ENCODE assay signal across 20 cellular contexts in genomic region chr10:56357018-56357417, GRCh38.
"Had no signal": no experiment of that assay in that cellular context is flagged by ENCODE, and none has a peak within 500 bp of the region (broad histone marks: within the 10 kb centered on the region; RNA-seq: fewer than 3 reads in every experiment).

No MANE protein-coding gene starts in this region.

- H3K4me1 ChIP-seq: foreskin keratinocyte, psoas muscle had no signal

- H3K27ac ChIP-seq: coronary artery, foreskin keratinocyte, psoas muscle, stomach had no signal

- ATAC-seq: foreskin keratinocyte, psoas muscle, sciatic nerve had no signal

- DNase-seq: effector CD4-positive, alpha-beta T cell; endodermal cell; erythroblast; foreskin keratinocyte; head of caudate nucleus; hippocampal formation; kidney glomerular epithelial cell; mesendoderm; naive B cell; nephron progenitor cell; psoas muscle; retina; stimulated activated CD4-positive, alpha-beta T cell treated with anti-CD3 and anti-CD28 coated beads, Interleukin-12 subunit alpha, Interleukin-12 subunit beta, amount 100 ng/mL, for 4 hours; stimulated activated naive CD4-positive, alpha-beta T cell; stomach; substantia nigra; trophoblast cell had no signal

- FAIRE-seq: endothelial cell of umbilical vein had no signal

- H3K4me3 ChIP-seq: coronary artery, psoas muscle, stomach had no signal

- H3K9me3 ChIP-seq: psoas muscle, stomach had no signal

- H3K27me3 ChIP-seq: foreskin keratinocyte, stomach had no signal
